Comparison of ENCODE assay signal across 8 cellular contexts in the genomic region with DNA sequence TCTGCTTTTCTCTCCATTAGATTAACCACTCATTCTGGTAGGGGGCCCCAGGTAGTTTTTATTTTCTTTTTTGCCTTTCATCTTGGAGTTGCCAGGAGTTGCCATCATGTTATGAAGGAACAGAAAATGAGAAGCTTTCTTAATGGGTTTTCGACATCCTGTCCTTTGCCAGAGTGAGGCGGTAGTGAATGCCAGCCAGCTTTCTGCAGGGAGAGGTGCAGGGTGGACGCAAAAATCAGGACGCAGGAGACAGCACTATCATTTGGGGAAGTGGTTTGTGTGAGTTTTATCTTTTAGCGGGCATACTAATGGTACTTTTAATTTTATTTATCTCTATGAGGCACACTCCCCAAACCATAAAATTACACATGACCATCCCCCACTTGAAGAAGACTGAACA. TPM values are rescaled to one million over a fixed set of nuclear protein-coding genes. Genes with fewer than 3 reads are reported as not detected.
DNase-seq lines count a peak whose midpoint lies in the region; ATAC-seq and TF ChIP-seq lines count a peak whose summit lies in the region.

No MANE protein-coding gene starts in this region.

- H3K4me2 ChIP-seq in GM23248 (ENCODE audit: unreplicated experiment) (peak overlapping the region; percentile 96), PC-3 (ENCODE audit: low read length) (peak overlapping the region; percentile 87)

- BruUV-seq in PC-3 (replicated peaks; lab: Mats Ljungman, UMichigan) = no TSS peak

- no peak overlapping the region for H2AFZ ChIP-seq in GM23248
- H2AFZ ChIP-seq in PC-3 (ENCODE audit: low read length) = peak overlapping the region; percentile 40

- H3K4me3 Mint-ChIP-seq in naive thymus-derived CD8-positive, alpha-beta T cell = peak overlapping the region in 9 of 10 donors; percentile 7 to 92 (median 81)

- H3K27me3 ChIP-seq in GM23248 (replicated peaks; ENCODE audit: insufficient read depth) = no peaks in the 10 kb centered on the region
- H3K27me3 ChIP-seq in PC-3 (ENCODE audit: low read length) = no peaks in the 10 kb centered on the region
- H3K27me3 ChIP-seq in endocrine pancreas (ENCODE audit: control insufficient read depth, insufficient read depth, low read length) = no peaks in the 10 kb centered on the region

- H3K4me3 ChIP-seq in GM23248 (peak overlapping the region; percentile 96), PC-3 (ENCODE audit: low read length) (peak overlapping the region; percentile 89), endocrine pancreas (ENCODE audit: control insufficient read depth, insufficient read depth, low read length) (peak overlapping the region; percentile 95)

- H3K9me3 ChIP-seq in GM23248 (ENCODE audit: low read depth) (no peaks in the 10 kb centered on the region), PC-3 (ENCODE audit: low read length) (no peaks in the 10 kb centered on the region), endocrine pancreas (ENCODE audit: control insufficient read depth, low read length) (no peaks in the 10 kb centered on the region)

- H3K4me1 ChIP-seq in GM23248 (ENCODE audit: insufficient read depth) = peaks cover 41% of the 10 kb centered on the region
- peaks cover 26% of the 10 kb centered on the region for H3K4me1 ChIP-seq in PC-3 (ENCODE audit: insufficient read depth, low read length)
- no peaks in the 10 kb centered on the region for H3K4me1 ChIP-seq in endocrine pancreas (ENCODE audit: control insufficient read depth, insufficient read depth, low read length)

- H3K36me3 ChIP-seq in GM23248 (ENCODE audit: low read depth) = peaks cover 6% of the 10 kb centered on the region; the same call in 1 of the 2 replicates
- H3K36me3 ChIP-seq in PC-3 (ENCODE audit: low read depth, low read length) = peaks cover 11% of the 10 kb centered on the region
- no peaks in the 10 kb centered on the region for H3K36me3 ChIP-seq in endocrine pancreas (ENCODE audit: control insufficient read depth, insufficient read depth, low read length)

- ATAC-seq in PC-3 (peak; percentile 12), GM19397 (IDR thresholded peaks at IDR 0.05; ENCODE audit: unreplicated experiment) (no peak), HG03280 (IDR thresholded peaks at IDR 0.05; ENCODE audit: unreplicated experiment) (no peak)
- ATAC-seq in naive thymus-derived CD8-positive, alpha-beta T cell = peak in 1 of 2 donors; percentile 22

- CTCF ChIA-PET in PC-3 (lab: Charles Lee) = interaction anchor here (0.6 to 2.1 kb wide), 7 partner anchors 10 to 524 kb away, joined by 3 to 6 read pairs (median 4); no protein-coding TSS in a partner anchor

- H3K27ac Mint-ChIP-seq in naive thymus-derived CD8-positive, alpha-beta T cell = no peak overlapping the region

- peaks cover 0 to 2% (median 0%) of the 10 kb centered on the region in 9 donors for H3K9me3 Mint-ChIP-seq in naive thymus-derived CD8-positive, alpha-beta T cell

- H3F3A ChIP-seq in GM23248 (ENCODE audit: insufficient read depth) = peaks cover 58% of the 10 kb centered on the region
- H3F3A ChIP-seq in PC-3 (ENCODE audit: low read length, unreplicated experiment) = no peaks in the 10 kb centered on the region

- TF ChIP-seq CTCF in PC-3 (conservative IDR thresholded peaks at IDR 0.05; ENCODE audit: low read depth, low read length) = peak; percentile 52

- H3K27me3 Mint-ChIP-seq in naive thymus-derived CD8-positive, alpha-beta T cell = peaks cover 34 to 76% (median 50%) of the 10 kb centered on the region in 5 donors

- H4K20me1 ChIP-seq in GM23248 (ENCODE audit: insufficient read depth) (peaks cover 5% of the 10 kb centered on the region; the same call in 1 of the 2 replicates), PC-3 (ENCODE audit: low read length) (peaks cover 42% of the 10 kb centered on the region)

- peak overlapping the region; percentile 99 for H3K27ac ChIP-seq in GM23248
- H3K27ac ChIP-seq in PC-3 (ENCODE audit: low read length) = peak overlapping the region; percentile 62

- WGBS in GM23248 (ENCODE audit: low coverage in 1 of 2, low lambda C conversion rate in 2 of 2, missing lambda C conversion rate in 2 of 2), 2 experiments = 0 to 1% methylated on average over 5 of the region's 5 CpGs

- peaks cover 2 to 23% (median 16%) of the 10 kb centered on the region in 4 donors for H3K4me1 Mint-ChIP-seq in naive thymus-derived CD8-positive, alpha-beta T cell

- in situ Hi-C loops in GM23248 (cut with MboI) = no loop called here

- H3K79me2 ChIP-seq in GM23248 (ENCODE audit: insufficient read depth) = peaks cover 73% of the 10 kb centered on the region
- H3K79me2 ChIP-seq in PC-3 (ENCODE audit: low read length) = peaks cover 60% of the 10 kb centered on the region

- POLR2A ChIA-PET in PC-3 (lab: Charles Lee; ENCODE audit: unreplicated experiment) = interaction anchor here (0.6 to 0.7 kb wide), 2 partner anchors 33 to 63 kb away, joined by 3 to 4 read pairs; no protein-coding TSS in a partner anchor
- POLR2A ChIA-PET in naive thymus-derived CD8-positive, alpha-beta T cell (lab: Charles Lee) = no interaction called here

- no peaks in the 10 kb centered on the region for H3K36me3 Mint-ChIP-seq in naive thymus-derived CD8-positive, alpha-beta T cell

- no peaks in the 10 kb centered on the region for H3K9me2 ChIP-seq in GM23248 (ENCODE audit: insufficient read depth)
- H3K9me2 ChIP-seq in PC-3 (replicated peaks; ENCODE audit: low read length) = no peaks in the 10 kb centered on the region

- peak; percentile 71 for DNase-seq in GM23248
- DNase-seq in PC-3 = peak; percentile 76
- peak in 1 of 10 donors; percentile 15 for DNase-seq in naive thymus-derived CD8-positive, alpha-beta T cell
- DNase-seq in stimulated activated CD4-positive, alpha-beta T cell treated with anti-CD3 and anti-CD28 coated beads, Interleukin-4, amount 100 ng/mL, for 4 hours = no peak
- DNase-seq in NCI-H2029 treated with DMSO at 0.1 percent for 48 hours (lab: John Stamatoyannopoulos, UW) = no peak

- intact Hi-C loops in PC-3 (cut with micrococcal nuclease) = loop anchor here (1.0 to 5.0 kb wide), 5 partner anchors 57 to 157 kb away; no protein-coding TSS in a partner anchor

- H3K9ac ChIP-seq in GM23248 (peak overlapping the region; percentile 99), PC-3 (ENCODE audit: low read length) (peak overlapping the region; percentile 84), endocrine pancreas (ENCODE audit: control insufficient read depth, insufficient read depth, low read length) (peak overlapping the region; percentile 73)

RNA-seq across cellular contexts. Expression of a gene that starts 1.7 kb away (rescaled TPM):
- 80.1 and 108 TPM in 2 replicates for total RNA-seq in GM23248 (2014; rRNA removed; shearing (Covaris generic))
- 11.2 and 13.6 TPM in 2 replicates for polyA plus RNA-seq in GM23248 (2016; fragmentation: Nextera tagmentation; extraction: Ambion mirVana)
- total RNA-seq in PC-3 (2014; rRNA removed) = 51.2 and 87.8 TPM in 2 replicates
- total RNA-seq in naive thymus-derived CD8-positive, alpha-beta T cell = not detected
- polyA plus RNA-seq in naive thymus-derived CD8-positive, alpha-beta T cell = not detected

Comparison
In these comparisons a context has a peak if more than half of its experiments do, and no peak if none do; other contexts are left out.
1. DNase-seq: peak in GM23248 (single experiment) and PC-3 (single experiment); none in stimulated activated CD4-positive, alpha-beta T cell treated with anti-CD3 and anti-CD28 coated beads, Interleukin-4, amount 100 ng/mL, for 4 hours (0 of 2) and NCI-H2029 treated with DMSO at 0.1 percent for 48 hours (single experiment).
2. RNA of a gene that starts 1.7 kb away (total RNA-seq): 80.1 to 108 TPM in GM23248 and 51.2 to 87.8 TPM in PC-3; not detected in naive thymus-derived CD8-positive, alpha-beta T cell; every median in the first group is over 10 times any median in the second.
3. Peak in every context shown above with its lines, with median percentiles within 50 percentile points of each other: H3K4me3 ChIP-seq and H3K9ac ChIP-seq.